ENCODE assay signal across 8 cellular contexts in genomic region chr15:67080118-67080899, GRCh38. TPM values are rescaled to one million over a fixed set of nuclear protein-coding genes. Genes with fewer than 3 reads are reported as not detected.
DNase-seq lines count a peak whose midpoint lies in the region; ATAC-seq and TF ChIP-seq lines count a peak whose summit lies in the region.

No MANE protein-coding gene starts in this region.

- TF ChIP-seq CTCF in testis (IDR thresholded peaks at IDR 0.05): no peak
- TF ChIP-seq CTCF in mucosa of descending colon (IDR thresholded peaks at IDR 0.05): no peak

- H3K4me3 ChIP-seq in adipocyte (ENCODE audit: low read length) (peak overlapping the region; percentile 40), testis (no peak overlapping the region), mucosa of descending colon (no peak overlapping the region)

- H3K27ac ChIP-seq in testis: peak overlapping the region in 1 of 2 donors; percentile 44

- peaks cover 79% of the 10 kb centered on the region for H3K36me3 Mint-ChIP-seq in T-helper 2 cell treated with Interferon-gamma antibody and Interleukin-4, amounts not matched to agents 5 μg/mL and 100 μg/mL, for 36 hours (ENCODE audit: low read depth)

- no peaks in the 10 kb centered on the region for H3K9me3 ChIP-seq in adipocyte (ENCODE audit: control insufficient read depth, low read length)
- no peaks in the 10 kb centered on the region for H3K9me3 ChIP-seq in testis
- no peaks in the 10 kb centered on the region for H3K9me3 ChIP-seq in mucosa of descending colon

- H3K27me3 ChIP-seq in adipocyte (replicated peaks; ENCODE audit: control insufficient read depth, insufficient read depth, low read length) (no peaks in the 10 kb centered on the region), testis (no peaks in the 10 kb centered on the region)

- no peak for DNase-seq in T-helper 2 cell treated with Interferon-gamma antibody and Interleukin-4, amounts not matched to agents 5 μg/mL and 100 μg/mL, for 36 hours (ENCODE audit: low spot score)
- DNase-seq in T-helper 2 cell: no peak
- peak; percentile 93 for DNase-seq in adipocyte (ENCODE audit: low read depth)
- DNase-seq in hepatic stellate cell (ENCODE audit: low spot score): peak; percentile 78
- peak; percentile 81 for DNase-seq in testis
- no peak for DNase-seq in Kasumi-1 (lab: John Stamatoyannopoulos, UW)
- no peak for DNase-seq in NCI-H510A (lab: John Stamatoyannopoulos, UW)
- DNase-seq in mucosa of descending colon: no peak

- H3K27ac Mint-ChIP-seq in T-helper 2 cell treated with Interferon-gamma antibody and Interleukin-4, amounts not matched to agents 5 μg/mL and 100 μg/mL, for 36 hours: peak overlapping the region; percentile 92

- H3K4me1 ChIP-seq in adipocyte (ENCODE audit: control insufficient read depth, insufficient read depth, low read length) (peaks cover 79% of the 10 kb centered on the region), testis (peaks cover 42% of the 10 kb centered on the region), mucosa of descending colon (ENCODE audit: low read depth) (peaks cover 71% of the 10 kb centered on the region)

- no peak for ATAC-seq in mucosa of descending colon

- 27 to 32% methylated on average over 12 of the region's 12 CpGs for WGBS in testis, 2 donors

- peak overlapping the region; percentile 41 for H3K4me3 Mint-ChIP-seq in T-helper 2 cell treated with Interferon-gamma antibody and Interleukin-4, amounts not matched to agents 5 μg/mL and 100 μg/mL, for 36 hours

- H3K9me3 Mint-ChIP-seq in T-helper 2 cell treated with Interferon-gamma antibody and Interleukin-4, amounts not matched to agents 5 μg/mL and 100 μg/mL, for 36 hours: peaks cover 8% of the 10 kb centered on the region

- peaks cover 88% of the 10 kb centered on the region for H3K4me1 Mint-ChIP-seq in T-helper 2 cell treated with Interferon-gamma antibody and Interleukin-4, amounts not matched to agents 5 μg/mL and 100 μg/mL, for 36 hours (ENCODE audit: low read depth)

- TF ChIP-seq POLR2A in testis (IDR thresholded peaks at IDR 0.05): no peak

- no peaks in the 10 kb centered on the region for H3K27me3 Mint-ChIP-seq in T-helper 2 cell treated with Interferon-gamma antibody and Interleukin-4, amounts not matched to agents 5 μg/mL and 100 μg/mL, for 36 hours (ENCODE audit: low read depth)

- intact Hi-C loops in testis (cut with DNase I; ENCODE audit: low total_unique reads) (no loop called here), mucosa of descending colon (cut with DNase I, micrococcal nuclease) (no loop called here)

- H3K36me3 ChIP-seq in adipocyte (ENCODE audit: control insufficient read depth, insufficient read depth, low read length, severe bottlenecking) (no peaks in the 10 kb centered on the region), testis (ENCODE audit: low read depth, missing control alignments) (no peaks in the 10 kb centered on the region), mucosa of descending colon (ENCODE audit: low read depth) (no peaks in the 10 kb centered on the region)

- H3K9ac ChIP-seq in adipocyte (ENCODE audit: low read length): peak overlapping the region; percentile 68

RNA-seq across cellular contexts. Expression of gene SMAD3, which starts 14.9 kb away (rescaled TPM):
- total RNA-seq in testis (10 to 100 TPM; 18.7 to 31.6 TPM), mucosa of descending colon (10 to 100 TPM; 38.5 to 76.3 (median 44.9) TPM)
- 11.4 TPM for polyA plus RNA-seq in testis (ENCODE audit: insufficient read depth, low read depth, low replicate concordance)

Comparison
In these comparisons a context has a peak if more than half of its experiments do, and no peak if none do; other contexts are left out.
1. DNase-seq: peak in adipocyte (single experiment), hepatic stellate cell (single experiment) and testis (single experiment); none in T-helper 2 cell treated with Interferon-gamma antibody and Interleukin-4, amounts not matched to agents 5 μg/mL and 100 μg/mL, for 36 hours (single experiment), T-helper 2 cell (0 of 5), Kasumi-1 (0 of 2), NCI-H510A (single experiment) and mucosa of descending colon (0 of 3).